1 cellular context compared by ENCODE assay signal in genomic region chr1:45685308-45686080, GRCh38.
TF ChIP-seq lines count a peak whose summit lies in the region.

No MANE protein-coding gene starts in this region.

TF ChIP-seq in GM12878, 131 proteins besides CTCF, POLR2A, EP300 and RAD21:
- TF ChIP-seq SUZ12 (IDR thresholded peaks at IDR 0.05; ENCODE audit: unreplicated experiment) (no peak), PAX8 (IDR thresholded peaks at IDR 0.05) (0 out of 2 replicates have a peak, but pooled peaks have one; percentile 55), RUNX3 (IDR thresholded peaks at IDR 0.05; ENCODE audit: low read length) (0 out of 2 replicates have a peak, but pooled peaks have one; percentile 6), NR2C2 (IDR thresholded peaks at IDR 0.05; ENCODE audit: borderline replicate concordance, control insufficient read depth, insufficient read length, low read depth) (no peak), IRF3 (IDR thresholded peaks at IDR 0.05) (no peak), SPI1 (IDR thresholded peaks at IDR 0.05; ENCODE audit: borderline replicate concordance, insufficient read depth, low read depth, low read length) (0 out of 2 replicates have a peak, but pooled peaks have one; percentile 20), YY1 (IDR thresholded peaks at IDR 0.05; ENCODE audit: low read depth, low read length) (peak; percentile 84), RB1 (IDR thresholded peaks at IDR 0.05; ENCODE audit: borderline replicate concordance) (no peak), SMAD1 (IDR thresholded peaks at IDR 0.05; ENCODE audit: low read depth, partially characterized antibody) (no peak)
- TF ChIP-seq, protein P1, sequence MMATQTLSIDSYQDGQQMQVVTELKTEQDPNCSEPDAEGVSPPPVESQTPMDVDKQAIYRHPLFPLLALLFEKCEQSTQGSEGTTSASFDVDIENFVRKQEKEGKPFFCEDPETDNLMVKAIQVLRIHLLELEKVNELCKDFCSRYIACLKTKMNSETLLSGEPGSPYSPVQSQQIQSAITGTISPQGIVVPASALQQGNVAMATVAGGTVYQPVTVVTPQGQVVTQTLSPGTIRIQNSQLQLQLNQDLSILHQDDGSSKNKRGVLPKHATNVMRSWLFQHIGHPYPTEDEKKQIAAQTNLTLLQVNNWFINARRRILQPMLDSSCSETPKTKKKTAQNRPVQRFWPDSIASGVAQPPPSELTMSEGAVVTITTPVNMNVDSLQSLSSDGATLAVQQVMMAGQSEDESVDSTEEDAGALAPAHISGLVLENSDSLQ (IDR thresholded peaks at IDR 0.05), result peak; percentile 67; the same call in 1 of the 2 replicates
